17 cellular contexts compared by ENCODE assay signal in the genomic region with DNA sequence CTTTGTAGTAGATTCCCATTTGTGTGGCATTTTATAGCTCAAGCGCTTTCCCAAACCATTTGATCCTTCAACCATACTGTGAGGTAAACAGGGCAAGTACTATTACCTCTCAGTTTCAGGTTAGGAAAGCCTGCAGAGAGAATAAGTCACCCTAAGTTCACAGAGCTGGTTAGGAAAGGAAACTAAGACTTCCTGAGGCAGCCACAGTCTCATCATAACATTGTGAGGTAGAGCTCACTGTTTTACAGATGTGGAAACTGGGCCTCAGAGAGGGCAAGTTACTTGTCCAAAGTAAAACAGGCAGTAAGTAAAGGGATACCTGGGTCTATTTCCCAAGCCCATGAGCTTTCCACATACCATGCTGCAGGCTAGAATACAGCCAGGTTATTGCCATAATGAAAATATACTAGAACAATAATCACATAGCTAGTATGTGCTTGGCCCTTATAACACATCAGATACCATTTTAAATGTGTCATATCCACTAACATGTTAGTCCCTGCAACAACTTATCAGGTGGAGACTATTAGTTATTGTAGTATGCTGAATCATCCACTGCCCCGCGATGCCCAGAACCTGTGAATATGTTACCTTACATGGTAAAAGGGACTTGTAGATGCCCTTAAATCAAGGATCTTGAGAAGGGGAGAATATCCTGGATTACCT.
A peak's percentile ranks its signal among the peaks of the same experiment; 100 is the strongest.
DNase-seq lines count a peak whose midpoint lies in the region; ATAC-seq, FAIRE-seq and TF ChIP-seq lines count a peak whose summit lies in the region.
"Had no signal": no experiment of that assay in that cellular context is flagged by ENCODE, and none has a peak within 500 bp of the region (broad histone marks: within the 10 kb centered on the region; RNA-seq: fewer than 3 reads in every experiment).

No MANE protein-coding gene starts in this region.

- H2AFZ ChIP-seq in HepG2 (ENCODE audit: low read length) = no peak overlapping the region

- H3K4me2 ChIP-seq in HepG2 (ENCODE audit: low read depth, low read length) = no peak overlapping the region

- CTCF ChIA-PET in activated CD8-positive, alpha-beta memory T cell treated with anti-CD3 and anti-CD28 coated beads, Interleukin-2, amount 10 ng/mL, durations not matched to agents 7 days and 5 days (lab: Charles Lee) = interaction anchor here (0.8 to 1.7 kb wide), 3 partner anchors 22 to 114 kb away, joined by 3 to 5 read pairs (median 4); no protein-coding TSS in a partner anchor
- CTCF ChIA-PET in HepG2 (lab: Yijun Ruan, JAX; ENCODE audit: low intra/inter-chr PET ratio, low total read pairs) = no interaction called here

- H3K9me3 ChIP-seq in HepG2 (ENCODE audit: low read length) = no peaks in the 10 kb centered on the region
- H3K9me3 ChIP-seq: gastrocnemius medialis, left ventricle myocardium inferior, stomach had no signal

- no peak for TF ChIP-seq POLR2A in HepG2 (IDR thresholded peaks at IDR 0.05; ENCODE audit: insufficient read depth in 1 of 2, low read depth in 2 of 2, low read length in 2 of 2)

- H3K36me3 ChIP-seq in HepG2 (replicated peaks in 1 of 2; ENCODE audit: control insufficient read depth in 1 of 2, insufficient read depth in 2 of 2, low read length in 2 of 2) = no peaks in the 10 kb centered on the region
- H3K36me3 ChIP-seq: gastrocnemius medialis, left ventricle myocardium inferior, stomach had no signal

- H3K4me3 ChIP-seq in HepG2 (replicated peaks in 1 of 3; ENCODE audit: insufficient read depth in 1 of 3, low read depth in 2 of 3, low read length in 3 of 3) = no peak overlapping the region
- H3K4me3 ChIP-seq: gastrocnemius medialis, left ventricle myocardium inferior, stomach had no signal

- WGBS in HepG2 (ENCODE audit: low lambda C conversion rate) = 37% methylated on average over 3 of the region's 3 CpGs

- H3K36me3 Mint-ChIP-seq in activated CD8-positive, alpha-beta memory T cell treated with anti-CD3 and anti-CD28 coated beads, Interleukin-2, amount 10 ng/mL, durations not matched to agents 7 days and 5 days = peaks cover 8% of the 10 kb centered on the region
- no peaks in the 10 kb centered on the region for H3K36me3 Mint-ChIP-seq in activated naive CD8-positive, alpha-beta T cell treated with anti-CD3 and anti-CD28 coated beads for 36 hours
- no peaks in the 10 kb centered on the region for H3K36me3 Mint-ChIP-seq in nephron progenitor cell (ENCODE audit: low read depth)

- peak overlapping the region; percentile 85 for H3K27ac Mint-ChIP-seq in activated CD8-positive, alpha-beta memory T cell treated with anti-CD3 and anti-CD28 coated beads, Interleukin-2, amount 10 ng/mL, durations not matched to agents 7 days and 5 days
- H3K27ac Mint-ChIP-seq in activated naive CD8-positive, alpha-beta T cell treated with anti-CD3 and anti-CD28 coated beads for 36 hours = peak overlapping the region; percentile 70
- H3K27ac Mint-ChIP-seq in nephron progenitor cell = peak overlapping the region; percentile 46

- TF ChIP-seq EP300 in HepG2 (IDR thresholded peaks at IDR 0.05; ENCODE audit: low read depth in 2 of 2, low read length in 2 of 2) (no peak), HepG2 (CRISPR knock-in tag; IDR thresholded peaks at IDR 0.05; ENCODE audit: borderline replicate concordance) (no peak)

- POLR2A ChIA-PET in HepG2 (lab: Yijun Ruan, JAX) = no interaction called here

- H3K9me3 Mint-ChIP-seq in activated CD8-positive, alpha-beta memory T cell treated with anti-CD3 and anti-CD28 coated beads, Interleukin-2, amount 10 ng/mL, durations not matched to agents 7 days and 5 days (ENCODE audit: low read depth) = no peaks in the 10 kb centered on the region
- no peaks in the 10 kb centered on the region for H3K9me3 Mint-ChIP-seq in activated naive CD8-positive, alpha-beta T cell treated with anti-CD3 and anti-CD28 coated beads for 36 hours
- no peaks in the 10 kb centered on the region for H3K9me3 Mint-ChIP-seq in nephron progenitor cell

- no peak for TF ChIP-seq CTCF in nephron progenitor cell (IDR thresholded peaks at IDR 0.05)
- TF ChIP-seq CTCF in HepG2 (CRISPR knock-in tag; IDR thresholded peaks at IDR 0.05) = no peak

- peak; percentile 99 for ATAC-seq in activated CD8-positive, alpha-beta memory T cell treated with anti-CD3 and anti-CD28 coated beads, Interleukin-2, amount 10 ng/mL, durations not matched to agents 7 days and 5 days
- ATAC-seq in HepG2 = no peak
- ATAC-seq: gastrocnemius medialis, right cardiac atrium had no signal

- peak overlapping the region; percentile 5 for H3K4me3 Mint-ChIP-seq in activated CD8-positive, alpha-beta memory T cell treated with anti-CD3 and anti-CD28 coated beads, Interleukin-2, amount 10 ng/mL, durations not matched to agents 7 days and 5 days
- H3K4me3 Mint-ChIP-seq in activated naive CD8-positive, alpha-beta T cell treated with anti-CD3 and anti-CD28 coated beads for 36 hours = peak overlapping the region; percentile 34
- H3K4me3 Mint-ChIP-seq in nephron progenitor cell = no peak overlapping the region

- H3K9ac ChIP-seq in HepG2 (ENCODE audit: insufficient read depth, low read depth, low read length) = no peak overlapping the region

- no TSS peak for BruUV-seq in HepG2 (replicated peaks; lab: Mats Ljungman, UMichigan)

- peaks cover 33% of the 10 kb centered on the region for H3K4me1 Mint-ChIP-seq in activated CD8-positive, alpha-beta memory T cell treated with anti-CD3 and anti-CD28 coated beads, Interleukin-2, amount 10 ng/mL, durations not matched to agents 7 days and 5 days
- peaks cover 47% of the 10 kb centered on the region for H3K4me1 Mint-ChIP-seq in activated naive CD8-positive, alpha-beta T cell treated with anti-CD3 and anti-CD28 coated beads for 36 hours
- H3K4me1 Mint-ChIP-seq in nephron progenitor cell = peaks cover 10% of the 10 kb centered on the region

- no peaks in the 10 kb centered on the region for H3K27me3 ChIP-seq in HepG2 (ENCODE audit: control insufficient read depth in 1 of 2, insufficient read depth in 2 of 2, low read length in 2 of 2)
- H3K27me3 ChIP-seq: gastrocnemius medialis, stomach had no signal

- H3K27ac ChIP-seq in HepG2 (ENCODE audit: extremely low read length, insufficient read depth, low read length) = no peak overlapping the region
- H3K27ac ChIP-seq: gastrocnemius medialis, left ventricle myocardium inferior, stomach had no signal

- peak; percentile 63 for DNase-seq in activated CD8-positive, alpha-beta memory T cell treated with anti-CD3 and anti-CD28 coated beads, Interleukin-2, amount 10 ng/mL, durations not matched to agents 7 days and 5 days
- no peak for DNase-seq in activated CD8-positive, alpha-beta memory T cell treated with anti-CD3 and anti-CD28 coated beads, Interleukin-2, amount 50 U/mL, for 48 hours
- DNase-seq in Kasumi-1 (lab: John Stamatoyannopoulos, UW) = peak; percentile 48 to 49
- DNase-seq in activated naive CD8-positive, alpha-beta T cell treated with anti-CD3 and anti-CD28 coated beads for 36 hours = peak; percentile 9
- DNase-seq in nephron progenitor cell = no peak
- no peak for DNase-seq in cerebellum (ENCODE audit: low spot score)
- DNase-seq in HepG2 (ENCODE audit: low spot score) = no peak
- no peak for DNase-seq in NCI-H524 (lab: John Stamatoyannopoulos, UW)
- DNase-seq: aorta; gastrocnemius medialis; left ventricle myocardium inferior; NCI-H146; NCI-H2227 treated with DMSO at 0.1 percent for 48 hours; NK-92 treated with Interleukin-12 subunit alpha and Interleukin-12 subunit beta, amount 100 ng/mL, for 24 hours; right cardiac atrium; stomach had no signal

- no peaks in the 10 kb centered on the region for H3K4me1 ChIP-seq in HepG2 (ENCODE audit: insufficient read depth, low read length)
- H3K4me1 ChIP-seq: gastrocnemius medialis, left ventricle myocardium inferior, stomach had no signal

- H4K20me1 ChIP-seq in HepG2 (ENCODE audit: insufficient read depth, low read length) = no peaks in the 10 kb centered on the region

- TF ChIP-seq RAD21 in HepG2 (CRISPR knock-in tag; IDR thresholded peaks at IDR 0.05) = no peak

- no peaks in the 10 kb centered on the region for H3K27me3 Mint-ChIP-seq in activated CD8-positive, alpha-beta memory T cell treated with anti-CD3 and anti-CD28 coated beads, Interleukin-2, amount 10 ng/mL, durations not matched to agents 7 days and 5 days
- H3K27me3 Mint-ChIP-seq in activated naive CD8-positive, alpha-beta T cell treated with anti-CD3 and anti-CD28 coated beads for 36 hours = peaks cover 4% of the 10 kb centered on the region
- no peaks in the 10 kb centered on the region for H3K27me3 Mint-ChIP-seq in nephron progenitor cell (ENCODE audit: low read depth, poor library complexity)

- no peaks in the 10 kb centered on the region for H3K79me2 ChIP-seq in HepG2 (ENCODE audit: insufficient read depth, low read length)

- in situ Hi-C loops in HepG2 (cut with HindIII; ENCODE audit: extremely low pct_ligation_motif_present, low pct_unique_long_range_greater_than_20kb) = no loop called here

- no peak for FAIRE-seq in HepG2 (lab: Jason Lieb, UNC)
- FAIRE-seq: colon had no signal

- intact Hi-C loops in HepG2 (cut with micrococcal nuclease; ENCODE audit: unreplicated experiment) = no loop called here

TF ChIP-seq in HepG2, 621 proteins besides CTCF, POLR2A, EP300 and RAD21:
- TF ChIP-seq, protein P1, sequence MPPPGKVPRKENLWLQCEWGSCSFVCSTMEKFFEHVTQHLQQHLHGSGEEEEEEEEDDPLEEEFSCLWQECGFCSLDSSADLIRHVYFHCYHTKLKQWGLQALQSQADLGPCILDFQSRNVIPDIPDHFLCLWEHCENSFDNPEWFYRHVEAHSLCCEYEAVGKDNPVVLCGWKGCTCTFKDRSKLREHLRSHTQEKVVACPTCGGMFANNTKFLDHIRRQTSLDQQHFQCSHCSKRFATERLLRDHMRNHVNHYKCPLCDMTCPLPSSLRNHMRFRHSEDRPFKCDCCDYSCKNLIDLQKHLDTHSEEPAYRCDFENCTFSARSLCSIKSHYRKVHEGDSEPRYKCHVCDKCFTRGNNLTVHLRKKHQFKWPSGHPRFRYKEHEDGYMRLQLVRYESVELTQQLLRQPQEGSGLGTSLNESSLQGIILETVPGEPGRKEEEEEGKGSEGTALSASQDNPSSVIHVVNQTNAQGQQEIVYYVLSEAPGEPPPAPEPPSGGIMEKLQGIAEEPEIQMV (CRISPR knock-in tag; IDR thresholded peaks at IDR 0.05; ENCODE audit: low read depth) = no peak
- TF ChIP-seq KLF16 (CRISPR knock-in tag; IDR thresholded peaks at IDR 0.05) (no peak), SRSF1 (optimal IDR thresholded peaks at IDR 0.05; ENCODE audit: low read depth, low read length) (no peak)
TF ChIP-seq in HepG2: peak in this region for 0.

Comparison
In these comparisons a context has a peak if more than half of its experiments do, and no peak if none do; other contexts are left out.
1. DNase-seq: peak in activated CD8-positive, alpha-beta memory T cell treated with anti-CD3 and anti-CD28 coated beads, Interleukin-2, amount 10 ng/mL, durations not matched to agents 7 days and 5 days (single experiment), Kasumi-1 (2 of 2) and activated naive CD8-positive, alpha-beta T cell treated with anti-CD3 and anti-CD28 coated beads for 36 hours (single experiment); none in activated CD8-positive, alpha-beta memory T cell treated with anti-CD3 and anti-CD28 coated beads, Interleukin-2, amount 50 U/mL, for 48 hours (single experiment), nephron progenitor cell (single experiment), cerebellum (single experiment), HepG2 (single experiment) and NCI-H524 (0 of 2).
2. Peak in every context shown above with its lines, with median percentiles within 50 percentile points of each other: H3K27ac Mint-ChIP-seq.